1 cellular context compared by ENCODE assay signal in genomic region chr11:42013656-42014201, GRCh38.
TF ChIP-seq lines count a peak whose summit lies in the region.

No MANE protein-coding gene starts in this region.

TF ChIP-seq in GM12878, 131 proteins besides CTCF, POLR2A, EP300 and RAD21 (continued from another document):
- no peak for TF ChIP-seq MXI1 (IDR thresholded peaks at IDR 0.05; ENCODE audit: low read depth, low read length)
- no peak for TF ChIP-seq CREM (IDR thresholded peaks at IDR 0.05; ENCODE audit: low read depth)
- no peak for TF ChIP-seq ETV6 (conservative IDR thresholded peaks at IDR 0.05 in 1 of 2, IDR thresholded peaks at IDR 0.05 in 1 of 2; ENCODE audit: borderline replicate concordance in 1 of 2, low read depth in 1 of 2)
- no peak for TF ChIP-seq HDGF (IDR thresholded peaks at IDR 0.05)
- peak; percentile 70; the same call in 1 of the 2 replicates for TF ChIP-seq SPI1 (IDR thresholded peaks at IDR 0.05; ENCODE audit: borderline replicate concordance, insufficient read depth, low read depth, low read length)
- no peak for TF ChIP-seq TCF7 (IDR thresholded peaks at IDR 0.05; ENCODE audit: borderline replicate concordance)
